Comparison of ENCODE assay signal across 27 cellular contexts in genomic region chr21:32008714-32009113, GRCh38.
"Had no signal": no experiment of that assay in that cellular context is flagged by ENCODE, and none has a peak within 500 bp of the region (broad histone marks: within the 10 kb centered on the region; RNA-seq: fewer than 3 reads in every experiment).

No MANE protein-coding gene starts in this region.

- H3K27me3 ChIP-seq: neural progenitor cell, ovary, right lobe of liver, sigmoid colon, stomach, thyroid gland, tibial nerve, upper lobe of left lung, uterus had no signal

- ATAC-seq: natural killer cell; psoas muscle; right cardiac atrium; stimulated activated effector memory CD8-positive, alpha-beta T cell treated with anti-CD3 and anti-CD28 coated beads, Interleukin-12 subunit alpha, Interleukin-12 subunit beta, amount 100 ng/mL, for 72 hours; stimulated activated naive B cell treated with anti-CD40 and anti-IgM and Interleukin-4, amounts not matched to agents 10 μg/mL and 1 μg/mL and 100 μg/mL, for 72 hours had no signal

- H3K27ac ChIP-seq: neural progenitor cell, ovary, parathyroid adenoma, psoas muscle, right lobe of liver, sigmoid colon, stomach, thoracic aorta, thyroid gland, tibial nerve, upper lobe of left lung, uterus had no signal

- H3K4me1 ChIP-seq: parathyroid adenoma, psoas muscle, right lobe of liver, sigmoid colon, stomach, thyroid gland, tibial nerve, upper lobe of left lung, uterus had no signal

- H3K9ac ChIP-seq: neural progenitor cell, parathyroid adenoma had no signal

- H2AFZ ChIP-seq: neural progenitor cell, parathyroid adenoma had no signal

- FAIRE-seq: small intestine had no signal

- H3K36me3 Mint-ChIP-seq: natural killer cell; stimulated activated effector memory CD8-positive, alpha-beta T cell treated with anti-CD3 and anti-CD28 coated beads, Interleukin-12 subunit alpha, Interleukin-12 subunit beta, amount 100 ng/mL, for 72 hours; stimulated activated naive B cell treated with anti-CD40 and anti-IgM and Interleukin-4, amounts not matched to agents 10 μg/mL and 1 μg/mL and 100 μg/mL, for 72 hours had no signal

- H3K4me2 ChIP-seq: neural progenitor cell had no signal

- H3K4me1 Mint-ChIP-seq: natural killer cell; stimulated activated effector memory CD8-positive, alpha-beta T cell treated with anti-CD3 and anti-CD28 coated beads, Interleukin-12 subunit alpha, Interleukin-12 subunit beta, amount 100 ng/mL, for 72 hours; stimulated activated naive B cell treated with anti-CD40 and anti-IgM and Interleukin-4, amounts not matched to agents 10 μg/mL and 1 μg/mL and 100 μg/mL, for 72 hours had no signal

- H3K36me3 ChIP-seq: neural progenitor cell, ovary, right lobe of liver, sigmoid colon, stomach, thoracic aorta, thyroid gland, tibial nerve, upper lobe of left lung, uterus had no signal

- H3K9me3 Mint-ChIP-seq: stimulated activated effector memory CD8-positive, alpha-beta T cell treated with anti-CD3 and anti-CD28 coated beads, Interleukin-12 subunit alpha, Interleukin-12 subunit beta, amount 100 ng/mL, for 72 hours had no signal

- H3K9me3 ChIP-seq: ovary, psoas muscle, right lobe of liver, sigmoid colon, stomach, thyroid gland, upper lobe of left lung, uterus had no signal

- H3K79me2 ChIP-seq: parathyroid adenoma had no signal

- H3K27me3 Mint-ChIP-seq: progenitor cell of endocrine pancreas had no signal

- H3K4me3 ChIP-seq: neural progenitor cell, ovary, psoas muscle, right lobe of liver, sigmoid colon, stomach, thoracic aorta, thyroid gland, tibial nerve, upper lobe of left lung, uterus had no signal

- H3K27ac Mint-ChIP-seq: natural killer cell; nephron; neural progenitor cell; progenitor cell of endocrine pancreas; stimulated activated effector memory CD8-positive, alpha-beta T cell treated with anti-CD3 and anti-CD28 coated beads, Interleukin-12 subunit alpha, Interleukin-12 subunit beta, amount 100 ng/mL, for 72 hours; stimulated activated naive B cell treated with anti-CD40 and anti-IgM and Interleukin-4, amounts not matched to agents 10 μg/mL and 1 μg/mL and 100 μg/mL, for 72 hours; stimulated activated naive CD8-positive, alpha-beta T cell treated with anti-CD3 and anti-CD28 coated beads, Interleukin-15, Interleukin-2, amounts not matched to agents 100 ng/mL and 50 ng/mL, for 24 hours had no signal

- DNase-seq: natural killer cell; occipital lobe; ovary; psoas muscle; right cardiac atrium; right lobe of liver; sigmoid colon; small intestine; stimulated activated CD4-positive, alpha-beta T cell treated with anti-CD3 and anti-CD28 coated beads, Interleukin-15, amount 100 ng/mL, for 24 hours; stimulated activated CD4-positive, alpha-beta T cell treated with anti-CD3 and anti-CD28 coated beads, Interleukin-2, amount 100 ng/mL, for 24 hours; stimulated activated CD4-positive, alpha-beta T cell treated with anti-CD3 and anti-CD28 coated beads, Interleukin-2, amount 100 ng/mL, for 48 hours; stimulated activated CD4-positive, alpha-beta T cell treated with anti-CD3 and anti-CD28 coated beads, Interleukin-4, amount 100 ng/mL, for 24 hours; stimulated activated naive B cell treated with anti-CD40 and anti-IgM and Interleukin-4, amounts not matched to agents 10 μg/mL and 1 μg/mL and 100 μg/mL, for 72 hours; stimulated activated naive CD4-positive, alpha-beta T cell treated with Interleukin-2 at 50 U/mL for 16 hours; stomach; thyroid gland; trophoblast cell; upper lobe of left lung; uterus had no signal

- H3K4me3 Mint-ChIP-seq: natural killer cell; nephron; neural progenitor cell; stimulated activated effector memory CD8-positive, alpha-beta T cell treated with anti-CD3 and anti-CD28 coated beads, Interleukin-12 subunit alpha, Interleukin-12 subunit beta, amount 100 ng/mL, for 72 hours; stimulated activated naive B cell treated with anti-CD40 and anti-IgM and Interleukin-4, amounts not matched to agents 10 μg/mL and 1 μg/mL and 100 μg/mL, for 72 hours; stimulated activated naive CD8-positive, alpha-beta T cell treated with anti-CD3 and anti-CD28 coated beads, Interleukin-15, Interleukin-2, amounts not matched to agents 100 ng/mL and 50 ng/mL, for 24 hours had no signal
